Comparison of ENCODE assay signal across 26 cellular contexts in genomic region chr9:86754581-86754980, GRCh38.
"Had no signal": no experiment of that assay in that cellular context is flagged by ENCODE, and none has a peak within 500 bp of the region (broad histone marks: within the 10 kb centered on the region; RNA-seq: fewer than 3 reads in every experiment).

No MANE protein-coding gene starts in this region.

- H3K4me3 Mint-ChIP-seq: activated CD4-positive, alpha-beta T cell treated with anti-CD3 and anti-CD28 coated beads, Interleukin-2, amount 10 ng/mL, durations not matched to agents 24 days and 14 days; activated CD8-positive, alpha-beta memory T cell treated with anti-CD3 and anti-CD28 coated beads, Interleukin-2, amount 10 ng/mL, durations not matched to agents 7 days and 5 days; activated naive CD8-positive, alpha-beta T cell treated with anti-CD3 and anti-CD28 coated beads, Interleukin-2, amount 50 U/mL, for 24 hours; activated T-cell treated with anti-CD3 and anti-CD28 coated beads, Interleukin-2, amount 50 U/mL, for 24 hours; central memory CD8-positive, alpha-beta T cell; T-helper 17 cell; WTC11 had no signal

- H3K4me3 ChIP-seq: ascending aorta, body of pancreas, Peyer's patch, SJSA1 had no signal

- H3K9me3 Mint-ChIP-seq: activated CD4-positive, alpha-beta T cell treated with anti-CD3 and anti-CD28 coated beads, Interleukin-2, amount 10 ng/mL, durations not matched to agents 24 days and 14 days; activated naive CD8-positive, alpha-beta T cell treated with anti-CD3 and anti-CD28 coated beads, Interleukin-2, amount 50 U/mL, for 24 hours; activated T-cell treated with anti-CD3 and anti-CD28 coated beads, Interleukin-2, amount 50 U/mL, for 24 hours; central memory CD8-positive, alpha-beta T cell; WTC11 had no signal

- DNase-seq: activated CD4-positive, alpha-beta T cell treated with anti-CD3 and anti-CD28 coated beads for 1 hour; activated CD4-positive, alpha-beta T cell treated with anti-CD3 and anti-CD28 coated beads, Interleukin-2, amount 10 ng/mL, durations not matched to agents 24 days and 14 days; activated CD4-positive, alpha-beta T cell treated with anti-CD3 and anti-CD28 coated beads, Interleukin-2, amount 50 U/mL, for 48 hours; activated CD8-positive, alpha-beta memory T cell treated with anti-CD3 and anti-CD28 coated beads, Interleukin-2, amount 10 ng/mL, durations not matched to agents 7 days and 5 days; activated effector memory CD4-positive, alpha-beta T cell treated with anti-CD3 and anti-CD28 coated beads, Interleukin-2, amount 50 U/mL, for 16 hours; activated naive CD4-positive, alpha-beta T cell treated with Interleukin-2 at 50 U/mL for 16 hours; activated naive CD8-positive, alpha-beta T cell treated with anti-CD3 and anti-CD28 coated beads, Interleukin-2, amount 50 U/mL, for 24 hours; activated T-cell treated with anti-CD3 and anti-CD28 coated beads, Interleukin-2, amount 50 U/mL, for 24 hours; amniotic stem cell; body of pancreas; MM.1S; NCI-H1417 treated with DMSO at 0.1 percent for 48 hours; NCI-H1694; NCI-H2029; NCI-H2107; NCI-H446; NCI-H524; Peyer's patch; SHP77; T-helper 17 cell; T-helper 9 cell had no signal

- H3K4me1 ChIP-seq: ascending aorta, body of pancreas, Peyer's patch, SJSA1 had no signal

- H3K27ac ChIP-seq: ascending aorta, body of pancreas, Peyer's patch, SJSA1 had no signal

- H3K27me3 ChIP-seq: ascending aorta, body of pancreas, Peyer's patch, SJSA1 had no signal

- H3K36me3 Mint-ChIP-seq: activated CD8-positive, alpha-beta memory T cell treated with anti-CD3 and anti-CD28 coated beads, Interleukin-2, amount 10 ng/mL, durations not matched to agents 7 days and 5 days; WTC11 had no signal

- ATAC-seq: activated CD8-positive, alpha-beta memory T cell treated with anti-CD3 and anti-CD28 coated beads, Interleukin-2, amount 10 ng/mL, durations not matched to agents 7 days and 5 days; activated naive CD4-positive, alpha-beta T cell treated with anti-CD3 and anti-CD28 coated beads, Interleukin-2, amount 50 U/mL, for 72 hours; activated naive CD8-positive, alpha-beta T cell treated with anti-CD3 and anti-CD28 coated beads, Interleukin-2, amount 50 U/mL, for 24 hours; body of pancreas; T-helper 17 cell; WTC11 had no signal

- H3K4me1 Mint-ChIP-seq: activated CD4-positive, alpha-beta T cell treated with anti-CD3 and anti-CD28 coated beads, Interleukin-2, amount 10 ng/mL, durations not matched to agents 24 days and 14 days; activated CD8-positive, alpha-beta memory T cell treated with anti-CD3 and anti-CD28 coated beads, Interleukin-2, amount 10 ng/mL, durations not matched to agents 7 days and 5 days; activated naive CD8-positive, alpha-beta T cell treated with anti-CD3 and anti-CD28 coated beads, Interleukin-2, amount 50 U/mL, for 24 hours; central memory CD8-positive, alpha-beta T cell; T-helper 17 cell; WTC11 had no signal
